Comparison of ENCODE assay signal across 8 cellular contexts in genomic region chr5:132489871-132490483, GRCh38. TPM values are rescaled to one million over a fixed set of nuclear protein-coding genes. Genes with fewer than 3 reads are reported as not detected.
DNase-seq lines count a peak whose midpoint lies in the region; ATAC-seq, FAIRE-seq and TF ChIP-seq lines count a peak whose summit lies in the region.

No MANE protein-coding gene starts in this region.

- H3K27me3 ChIP-seq in OCI-LY3 (ENCODE audit: low read depth, low read length) (peaks cover 4% of the 10 kb centered on the region; the same call in 1 of the 2 replicates), right cardiac atrium (ENCODE audit: control insufficient read depth, insufficient read depth) (no peaks in the 10 kb centered on the region)

- no peak for TF ChIP-seq CTCF in OCI-LY3 (IDR thresholded peaks at IDR 0.05; ENCODE audit: low read depth, low read length)

- peaks cover 46% of the 10 kb centered on the region for H3K4me1 ChIP-seq in OCI-LY3 (ENCODE audit: low read length)
- peaks cover 14% of the 10 kb centered on the region for H3K4me1 ChIP-seq in right cardiac atrium (ENCODE audit: control insufficient read depth, insufficient read depth, low read length)

- peak overlapping the region; percentile 100 for H3K4me2 ChIP-seq in OCI-LY3 (ENCODE audit: low read length)

- H2AFZ ChIP-seq in OCI-LY3 (ENCODE audit: low read depth, low read length) = no peak overlapping the region

- H3K9me3 ChIP-seq in OCI-LY3 (ENCODE audit: insufficient read depth, low read length) (no peaks in the 10 kb centered on the region), right cardiac atrium (ENCODE audit: control insufficient read depth, low read length) (no peaks in the 10 kb centered on the region)

- no peak for FAIRE-seq in GM12891 (lab: Jason Lieb, UNC)

- ATAC-seq in HG02798 (IDR thresholded peaks at IDR 0.05; ENCODE audit: poor library complexity, unreplicated experiment) = peak; percentile 35
- peak; percentile 52 to 61 for ATAC-seq in right cardiac atrium
- ATAC-seq in sciatic nerve = peak; percentile 28

- H4K20me1 ChIP-seq in OCI-LY3 (ENCODE audit: insufficient read depth, low read length) = peaks cover 47% of the 10 kb centered on the region

- H3K4me3 ChIP-seq in OCI-LY3 (ENCODE audit: low read length) (peak overlapping the region; percentile 97), right cardiac atrium (ENCODE audit: low read length) (peak overlapping the region; percentile 74)

- peaks cover 38% of the 10 kb centered on the region for H3K79me2 ChIP-seq in OCI-LY3 (ENCODE audit: low read length)

- TF ChIP-seq POLR2A in GM12891 (IDR thresholded peaks at IDR 0.05; ENCODE audit: low read depth, low read length) = no peak

- intact Hi-C loops in right cardiac atrium (cut with DNase I) (loop anchor here in 2 of 4 donors (10.0 kb wide), 2 partner anchors 65 to 305 kb away; no protein-coding TSS in a partner anchor), sciatic nerve (cut with DNase I) (loop anchor here (10.0 kb wide), 1 partner anchor 65 kb away; no protein-coding TSS in a partner anchor)

- H3K27ac ChIP-seq in OCI-LY3 (ENCODE audit: low read length) (peak overlapping the region; percentile 83), right cardiac atrium (ENCODE audit: low read length) (peak overlapping the region; percentile 98)

- peak overlapping the region; percentile 90 for H3K9ac ChIP-seq in OCI-LY3 (ENCODE audit: low read length)

- peaks cover 45% of the 10 kb centered on the region for H3K36me3 ChIP-seq in OCI-LY3 (replicated peaks; ENCODE audit: low read depth, low read length)

- DNase-seq in 8988T (peak; percentile 65), GM12891 (ENCODE audit: insufficient read length, low spot score) (peak; percentile 65), amniotic epithelial cell (ENCODE audit: low read depth) (peak; percentile 33), right cardiac atrium (peak; percentile 69 to 90 (median 89)), sciatic nerve (ENCODE audit: low spot score) (peak; percentile 83), NK-92 (lab: John Stamatoyannopoulos, UW; ENCODE audit: unreplicated experiment) (no peak)

- under 1% methylated on average over 65 of the region's 65 CpGs for WGBS in right cardiac atrium

TF ChIP-seq in GM12891, 5 proteins besides CTCF, POLR2A, EP300 and RAD21:
- TF ChIP-seq POU2F2 (IDR thresholded peaks at IDR 0.05; ENCODE audit: low read depth, low read length) = no peak
- no peak for TF ChIP-seq SPI1 (IDR thresholded peaks at IDR 0.05; ENCODE audit: low read depth, low read length)
- no peak for TF ChIP-seq TAF1 (IDR thresholded peaks at IDR 0.05; ENCODE audit: low read depth, low read length)
- TF ChIP-seq POLR2AphosphoS5 (IDR thresholded peaks at IDR 0.05; ENCODE audit: low read depth, low read length) = no peak
- no peak for TF ChIP-seq PAX5 (IDR thresholded peaks at IDR 0.05; ENCODE audit: insufficient read depth, low read length, severe bottlenecking)
TF ChIP-seq in GM12891: peak in this region for 0.

RNA-seq across cellular contexts. Expression of gene IRF1, which starts 0.6 kb away (rescaled TPM):
- 30.8 TPM for polyA plus RNA-seq in GM12891 (2012; ENCODE audit: low read depth, missing spikeins)
- total RNA-seq in right cardiac atrium = 10 to 100 TPM in 3 of 4 donors, 1 to 10 TPM in 1; 9.4 to 17.9 (median 13.8) TPM
- polyA plus RNA-seq in right cardiac atrium = 11.7 TPM
- 52.2 TPM for total RNA-seq in sciatic nerve

RNA-seq across cellular contexts. Expression of gene IL5, which starts 53.3 kb away (rescaled TPM):
- polyA plus RNA-seq in GM12891 (2012; ENCODE audit: low read depth, missing spikeins) = not detected
- total RNA-seq in right cardiac atrium = not detected
- not detected for polyA plus RNA-seq in right cardiac atrium
- total RNA-seq in sciatic nerve = not detected
